20 cellular contexts compared by ENCODE assay signal in the genomic region with DNA sequence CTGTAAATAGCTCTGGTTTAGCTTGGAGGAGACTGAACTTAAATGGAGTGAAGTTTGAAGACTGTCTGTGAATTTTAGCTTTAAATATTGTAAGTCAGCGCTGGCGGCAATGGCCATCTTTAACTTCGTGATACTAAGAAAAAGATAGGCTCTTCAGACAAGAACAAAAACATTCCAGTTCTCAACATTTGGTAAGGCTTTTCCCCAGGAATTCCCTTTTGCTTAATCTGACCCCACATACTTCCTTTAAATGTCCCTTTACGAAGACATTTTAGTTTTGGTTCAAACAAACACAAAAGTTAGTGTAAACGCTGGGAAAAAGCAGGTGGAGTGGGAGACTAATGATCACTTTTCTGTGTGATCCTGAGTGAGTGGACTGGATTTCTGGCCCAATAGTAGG.
DNase-seq lines count a peak whose midpoint lies in the region; ATAC-seq, FAIRE-seq and TF ChIP-seq lines count a peak whose summit lies in the region.
"Had no signal": no experiment of that assay in that cellular context is flagged by ENCODE, and none has a peak within 500 bp of the region (broad histone marks: within the 10 kb centered on the region; RNA-seq: fewer than 3 reads in every experiment).

No MANE protein-coding gene starts in this region.

- intact Hi-C loops in CD4-positive, alpha-beta memory T cell (cut with micrococcal nuclease), result loop anchor here (2.0 kb wide), 1 partner anchor 23 kb away; no protein-coding TSS in a partner anchor

- no peaks in the 10 kb centered on the region; the same call in 1 of the 2 replicates for H3K27me3 ChIP-seq in HUES48 (ENCODE audit: control insufficient read depth, insufficient read depth, low read length)
- no peaks in the 10 kb centered on the region for H3K27me3 ChIP-seq in neural cell (ENCODE audit: insufficient read depth, low read depth, low read length)
- no peaks in the 10 kb centered on the region for H3K27me3 ChIP-seq in MG63
- H3K27me3 ChIP-seq in CD4-positive, alpha-beta memory T cell (ENCODE audit: insufficient read depth, low read length), result no peaks in the 10 kb centered on the region

- peaks cover 6% of the 10 kb centered on the region for H3F3A ChIP-seq in neural cell (ENCODE audit: insufficient read depth, low read length, poor library complexity, severe bottlenecking)

- H3K27ac ChIP-seq in A549 (peak overlapping the region; percentile 88 to 91), HUES48 (ENCODE audit: low read depth, low read length) (no peak overlapping the region), neural cell (ENCODE audit: low read length) (peak overlapping the region; percentile 93)
- H3K27ac ChIP-seq in CD4-positive, alpha-beta memory T cell (ENCODE audit: low read depth, low read length), result no peak overlapping the region
- H3K27ac ChIP-seq: GM23248 had no signal

- TF ChIP-seq CTCF in A549 (IDR thresholded peaks at IDR 0.05) (no peak), neural cell (IDR thresholded peaks at IDR 0.05; ENCODE audit: poor library complexity, severe bottlenecking) (no peak)

- no peak overlapping the region for H3K9ac ChIP-seq in HUES48 (ENCODE audit: low read depth, low read length)
- peak overlapping the region; percentile 71 for H3K9ac ChIP-seq in neural cell (ENCODE audit: low read length)
- H3K9ac ChIP-seq: GM23248 had no signal

- 78% methylated on average over 5 of the region's 5 CpGs for WGBS in A549 (ENCODE audit: missing lambda C conversion rate)

- TF ChIP-seq RAD21 in A549 (conservative IDR thresholded peaks at IDR 0.05 in 1 of 2, IDR thresholded peaks at IDR 0.05 in 1 of 2), result no peak
- TF ChIP-seq RAD21 in neural cell (conservative IDR thresholded peaks at IDR 0.05), result no peak

- H2AFZ ChIP-seq in neural cell (ENCODE audit: low read depth, low read length), result no peak overlapping the region

- DNase-seq in A549 (ENCODE audit: low read depth in 1 of 2, low spot score in 1 of 2) (no peak), dermis blood vessel endothelial cell (peak; percentile 26), MG63 (no peak)
- DNase-seq in activated CD4-positive, alpha-beta T cell treated with anti-CD3 and anti-CD28 coated beads for 48 hours, result no peak
- no peak for DNase-seq in CD4-positive, alpha-beta memory T cell
- DNase-seq: activated CD8-positive, alpha-beta T cell treated with anti-CD3 and anti-CD28 coated beads for 36 hours; activated naive CD8-positive, alpha-beta T cell treated with anti-CD3 and anti-CD28 coated beads for 36 hours; activated T-cell treated with anti-CD3 and anti-CD28 coated beads, Interleukin-2, amount 50 U/mL, for 48 hours; GF-D8; GM23248; MV-4-11; stimulated activated CD4-positive, alpha-beta T cell treated with anti-CD3 and anti-CD28 coated beads, Interleukin-1b, Interleukin-23, amount 100 ng/mL, for 48 hours; SW 1271 had no signal

- H3K4me2 ChIP-seq in A549 (peak overlapping the region; percentile 82), neural cell (ENCODE audit: low read length) (peak overlapping the region; percentile 72)

- H3K36me3 ChIP-seq in HUES48 (ENCODE audit: control insufficient read depth, insufficient read depth, low read length) (no peaks in the 10 kb centered on the region), neural cell (ENCODE audit: insufficient read depth, low read length) (no peaks in the 10 kb centered on the region), MG63 (no peaks in the 10 kb centered on the region)
- no peaks in the 10 kb centered on the region for H3K36me3 ChIP-seq in CD4-positive, alpha-beta memory T cell (ENCODE audit: insufficient read depth, low read length)

- no peak overlapping the region for H3K27ac Mint-ChIP-seq in CD4-positive, alpha-beta memory T cell
- H3K27ac Mint-ChIP-seq: activated CD8-positive, alpha-beta T cell treated with anti-CD3 and anti-CD28 coated beads for 36 hours; activated naive CD8-positive, alpha-beta T cell treated with anti-CD3 and anti-CD28 coated beads for 36 hours had no signal

- no peak for FAIRE-seq in A549 (lab: Jason Lieb, UNC)
- FAIRE-seq: GM12892, HTR-8/SVneo, RCC 7860 had no signal

- TF ChIP-seq POLR2A in A549 (IDR thresholded peaks at IDR 0.05; ENCODE audit: low read length), result no peak

- no peak overlapping the region for H3K4me3 Mint-ChIP-seq in CD4-positive, alpha-beta memory T cell
- H3K4me3 Mint-ChIP-seq: memory B cell had no signal

- H3K4me3 ChIP-seq in A549 (no peak overlapping the region), HUES48 (ENCODE audit: low read depth, low read length) (peak overlapping the region; percentile 4; the same call in 1 of the 2 replicates), neural cell (ENCODE audit: low read length) (peak overlapping the region; percentile 55), MG63 (no peak overlapping the region)
- H3K4me3 ChIP-seq in CD4-positive, alpha-beta memory T cell (ENCODE audit: low read length in 2 of 2), result no peak overlapping the region

- peaks cover 91% of the 10 kb centered on the region for H3K4me1 ChIP-seq in A549
- H3K4me1 ChIP-seq in HUES48 (ENCODE audit: control insufficient read depth, insufficient read depth, low read length), result peaks cover 51% of the 10 kb centered on the region
- peaks cover 19% of the 10 kb centered on the region for H3K4me1 ChIP-seq in CD4-positive, alpha-beta memory T cell (ENCODE audit: insufficient read depth, low read length)

- no peaks in the 10 kb centered on the region for H3K9me2 ChIP-seq in neural cell (ENCODE audit: insufficient read depth, low read length)

- H3K27me3 Mint-ChIP-seq in CD4-positive, alpha-beta memory T cell, result peaks cover 3 to 6% of the 10 kb centered on the region in 2 donors
- H3K27me3 Mint-ChIP-seq: activated naive CD8-positive, alpha-beta T cell treated with anti-CD3 and anti-CD28 coated beads for 36 hours had no signal

- H3K9me3 ChIP-seq in A549 (no peaks in the 10 kb centered on the region), HUES48 (ENCODE audit: control insufficient read depth, insufficient read depth, low read length) (no peaks in the 10 kb centered on the region), neural cell (ENCODE audit: low read length) (no peaks in the 10 kb centered on the region), MG63 (no peaks in the 10 kb centered on the region)
- H3K9me3 ChIP-seq in CD4-positive, alpha-beta memory T cell (ENCODE audit: control insufficient read depth in 1 of 2, low read length in 2 of 2), result no peaks in the 10 kb centered on the region

- CTCF ChIA-PET in A549 (lab: Yijun Ruan, JAX), result interaction anchor here (0.6 to 1.8 kb wide), 4 partner anchors 10 to 380 kb away, joined by 3 to 9 read pairs (median 3); a partner anchor contains a TSS
- CTCF ChIA-PET in CD4-positive, alpha-beta memory T cell (lab: Charles Lee; ENCODE audit: partially characterized antibody), result no interaction called here

- POLR2A ChIA-PET in A549 (lab: Yijun Ruan, JAX), result no interaction called here
- POLR2A ChIA-PET in CD4-positive, alpha-beta memory T cell (lab: Charles Lee; ENCODE audit: partially characterized antibody), result interaction anchor here (0.7 kb wide), 1 partner anchor 106 kb away, joined by 3 read pairs; a partner anchor contains a TSS

- H3K79me2 ChIP-seq in neural cell (replicated peaks; ENCODE audit: insufficient read depth, low read length), result peaks cover 12% of the 10 kb centered on the region

- TF ChIP-seq EP300 in A549 (IDR thresholded peaks at IDR 0.05), result no peak
- no peak for TF ChIP-seq EP300 in neural cell (conservative IDR thresholded peaks at IDR 0.05; ENCODE audit: poor library complexity, severe bottlenecking)

- no peaks in the 10 kb centered on the region for H4K20me1 ChIP-seq in neural cell (ENCODE audit: insufficient read depth)

- H3K9me3 Mint-ChIP-seq in CD4-positive, alpha-beta memory T cell, result no peaks in the 10 kb centered on the region
- H3K9me3 Mint-ChIP-seq: activated CD8-positive, alpha-beta T cell treated with anti-CD3 and anti-CD28 coated beads for 36 hours; activated naive CD8-positive, alpha-beta T cell treated with anti-CD3 and anti-CD28 coated beads for 36 hours; memory B cell had no signal

- H3K36me3 Mint-ChIP-seq in CD4-positive, alpha-beta memory T cell, result no peaks in the 10 kb centered on the region
- H3K36me3 Mint-ChIP-seq: activated naive CD8-positive, alpha-beta T cell treated with anti-CD3 and anti-CD28 coated beads for 36 hours; memory B cell had no signal

- ATAC-seq in A549 (no peak), HG02938 (IDR thresholded peaks at IDR 0.05; ENCODE audit: unreplicated experiment) (no peak)
- ATAC-seq: activated CD8-positive, alpha-beta T cell treated with anti-CD3 and anti-CD28 coated beads for 36 hours had no signal

- H3K4me1 Mint-ChIP-seq in CD4-positive, alpha-beta memory T cell, result peaks cover 12 to 29% (median 16%) of the 10 kb centered on the region in 4 donors

TF ChIP-seq in A549, 52 proteins besides CTCF, POLR2A, EP300 and RAD21 (continues in another document):
- TF ChIP-seq JUNB (IDR thresholded peaks at IDR 0.05), result no peak
- TF ChIP-seq KDM5A (IDR thresholded peaks at IDR 0.05), result no peak
- no peak for TF ChIP-seq MAZ (IDR thresholded peaks at IDR 0.05; ENCODE audit: borderline replicate concordance, low read depth, low read length)
- no peak for TF ChIP-seq CHD2 (IDR thresholded peaks at IDR 0.05; ENCODE audit: low read length, partially characterized antibody)
- TF ChIP-seq NPAS2 (CRISPR knock-in tag; IDR thresholded peaks at IDR 0.05; ENCODE audit: borderline replicate concordance), result no peak
- no peak for TF ChIP-seq ZNF302 (CRISPR knock-in tag; IDR thresholded peaks at IDR 0.05)

TF ChIP-seq in neural cell, 6 proteins besides CTCF, POLR2A, EP300 and RAD21 (continues in another document):
- TF ChIP-seq TAF1 (IDR thresholded peaks at IDR 0.05; ENCODE audit: low read depth) (no peak), EZH2 (IDR thresholded peaks at IDR 0.05; ENCODE audit: borderline replicate concordance, insufficient read depth, low read length, poor library complexity, severe bottlenecking) (no peak), SMC3 (conservative IDR thresholded peaks at IDR 0.05; ENCODE audit: poor library complexity) (no peak), POLR2AphosphoS5 (IDR thresholded peaks at IDR 0.05) (no peak), MXI1 (conservative IDR thresholded peaks at IDR 0.05; ENCODE audit: poor library complexity, severe bottlenecking) (no peak)

Comparison
In these comparisons a context has a peak if more than half of its experiments do, and no peak if none do; other contexts are left out.
1. H3K27ac ChIP-seq: peak in A549 (2 of 2) and neural cell (single experiment); none in HUES48 (single experiment) and CD4-positive, alpha-beta memory T cell (single experiment).
2. H3K4me3 ChIP-seq: peak in HUES48 (single experiment) and neural cell (single experiment); none in A549 (single experiment), MG63 (single experiment) and CD4-positive, alpha-beta memory T cell (0 of 2).